ENCODE assay signal across 24 cellular contexts in genomic region chr1:114648503-114648902, GRCh38. TPM values are rescaled to one million over a fixed set of nuclear protein-coding genes. Genes with fewer than 3 reads are reported as not detected.
"Had no signal": no experiment of that assay in that cellular context is flagged by ENCODE, and none has a peak within 500 bp of the region (broad histone marks: within the 10 kb centered on the region; RNA-seq: fewer than 3 reads in every experiment).

No MANE protein-coding gene starts in this region.

- H3K27ac ChIP-seq: brain microvascular endothelial cell, coronary artery, heart right ventricle, neutrophil, stomach had no signal

- ATAC-seq: heart right ventricle; natural killer cell; sciatic nerve; stimulated activated effector memory CD8-positive, alpha-beta T cell treated with anti-CD3 and anti-CD28 coated beads, Interleukin-12 subunit alpha, Interleukin-12 subunit beta, amount 100 ng/mL, for 72 hours had no signal

- H3K4me3 ChIP-seq: coronary artery, heart right ventricle, smooth muscle cell, stomach had no signal

- H3K4me1 ChIP-seq: stomach had no signal

- H3K27me3 ChIP-seq: brain microvascular endothelial cell, heart right ventricle, neutrophil, stomach had no signal

- H3K36me3 ChIP-seq: brain microvascular endothelial cell, heart right ventricle, neutrophil, stomach had no signal

- DNase-seq: activated CD4-positive, alpha-beta T cell treated with anti-CD3 and anti-CD28 coated beads, Interleukin-2, amount 50 U/mL, for 1 hour; activated CD4-positive, CD25-positive, alpha-beta regulatory T cell treated with anti-CD3 and anti-CD28 coated beads, Interleukin-2, amount 50 U/mL, for 72 hours; activated CD8-positive, alpha-beta memory T cell treated with anti-CD3 and anti-CD28 coated beads, Interleukin-2, amount 50 U/mL, for 4 hours; activated effector memory CD4-positive, alpha-beta T cell treated with anti-CD3 and anti-CD28 coated beads, Interleukin-2, amount 50 U/mL, for 16 hours; activated naive CD4-positive, alpha-beta T cell treated with anti-CD3 and anti-CD28 coated beads, Interleukin-2, amount 50 U/mL, for 16 hours; activated T-cell treated with anti-CD3 and anti-CD28 coated beads, Interleukin-2, amount 50 U/mL, for 48 hours; aorta; brain microvascular endothelial cell; central memory CD4-positive, alpha-beta T cell; heart right ventricle; natural killer cell; stimulated activated CD4-positive, alpha-beta T cell treated with anti-CD3 and anti-CD28 coated beads, Interleukin-4, amount 100 ng/mL, for 24 hours; stomach; T1000 had no signal

- H3K4me2 ChIP-seq: smooth muscle cell had no signal

- H3K9me3 ChIP-seq: heart right ventricle, neutrophil, stomach had no signal

- FAIRE-seq: endometrium had no signal

RNA-seq across cellular contexts. Expression of gene AMPD1, which starts 46.8 kb away (rescaled TPM):
- total RNA-seq: lower leg skin; mesenteric fat pad; natural killer cell; sciatic nerve; smooth muscle cell; stomach; T-helper 1 cell treated with Interleukin-12 subunit alpha and Interleukin-12 subunit beta and Interleukin-4 antibody, amounts not matched to agents 30 ng/mL and 1 ng/mL, for 36 hours; temporal lobe had no signal
- polyA plus RNA-seq: heart right ventricle, smooth muscle cell had no signal
